Comparison of ENCODE assay signal across 10 cellular contexts in the genomic region with DNA sequence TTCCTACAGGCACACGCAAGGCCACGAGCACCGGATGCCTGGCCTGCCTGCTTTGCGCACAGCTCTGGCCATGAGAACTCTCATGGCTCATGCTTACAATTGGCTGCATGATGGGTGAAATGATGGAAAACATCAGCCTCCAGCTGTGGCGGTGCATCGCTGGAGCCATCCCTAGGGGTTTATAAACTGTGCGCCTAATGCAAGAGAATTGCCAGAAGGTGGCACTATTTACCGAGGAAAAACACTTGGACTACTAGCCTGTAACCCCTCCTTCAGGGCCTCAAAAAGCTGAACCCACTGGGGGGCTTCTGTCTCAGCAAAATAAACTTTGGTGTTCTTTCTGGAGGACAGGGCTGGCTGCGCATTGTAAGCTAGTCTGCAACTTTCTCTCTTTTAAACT. TPM values are rescaled to one million over a fixed set of nuclear protein-coding genes. Genes with fewer than 3 reads are reported as not detected.
DNase-seq lines count a peak whose midpoint lies in the region; ATAC-seq and TF ChIP-seq lines count a peak whose summit lies in the region.
"Had no signal": no experiment of that assay in that cellular context is flagged by ENCODE, and none has a peak within 500 bp of the region (broad histone marks: within the 10 kb centered on the region; RNA-seq: fewer than 3 reads in every experiment).

No MANE protein-coding gene starts in this region.

- peaks cover 0 to 13% (median 0%) of the 10 kb centered on the region in 3 donors for H3K36me3 ChIP-seq in Peyer's patch

- H3K9me3 ChIP-seq in Peyer's patch: no peaks in the 10 kb centered on the region
- H3K9me3 ChIP-seq: mucosa of descending colon had no signal

- no peak overlapping the region for H3K27ac ChIP-seq in Peyer's patch

- no peaks in the 10 kb centered on the region for H3K4me1 ChIP-seq in Peyer's patch

- no peak for TF ChIP-seq POLR2A in Peyer's patch (IDR thresholded peaks at IDR 0.05)

- no peaks in the 10 kb centered on the region for H3K27me3 ChIP-seq in Peyer's patch

- H3K4me3 ChIP-seq in epithelial cell of esophagus (ENCODE audit: low read length): no peak overlapping the region
- no peak overlapping the region for H3K4me3 ChIP-seq in Peyer's patch
- H3K4me3 ChIP-seq: mucosa of descending colon had no signal

- ATAC-seq in HG03439 (IDR thresholded peaks at IDR 0.05; ENCODE audit: unreplicated experiment): no peak
- ATAC-seq: mucosa of descending colon had no signal

- DNase-seq in NCI-H526 (lab: John Stamatoyannopoulos, UW): peak; percentile 0 to 51
- no peak for DNase-seq in NCI-H526 treated with DMSO at 0.1 percent for 48 hours (lab: John Stamatoyannopoulos, UW)
- DNase-seq in NCI-H748 (lab: John Stamatoyannopoulos, UW; ENCODE audit: unreplicated experiment): peak; percentile 31
- DNase-seq in epithelial cell of esophagus (ENCODE audit: low read depth): peak; percentile 20
- DNase-seq in retina: peak; percentile 33
- no peak for DNase-seq in stimulated activated CD4-positive, alpha-beta T cell treated with anti-CD3 and anti-CD28 coated beads, Interleukin-4, amount 100 ng/mL, for 1 hour
- DNase-seq in Peyer's patch: no peak
- DNase-seq: activated B cell treated with CpG ODN at 0.5 μM for 24 hours had no signal

- TF ChIP-seq CTCF in epithelial cell of esophagus (IDR thresholded peaks at IDR 0.05; ENCODE audit: insufficient read depth, low read depth, low read length, missing control alignments): peak; percentile 38
- peak in 3 of 6 experiments; percentile 26 to 36 (median 28) for TF ChIP-seq CTCF in Peyer's patch (IDR thresholded peaks at IDR 0.05)

RNA-seq across cellular contexts. Expression of gene PHKA2, which starts 51.9 kb away (rescaled TPM):
- 10 to 100 TPM; 34.3 to 98.1 (median 63.7) TPM for total RNA-seq in Peyer's patch

Comparison
In these comparisons a context has a peak if more than half of its experiments do, and no peak if none do; other contexts are left out.
1. DNase-seq: peak in NCI-H526 (2 of 2), NCI-H748 (single experiment), epithelial cell of esophagus (single experiment) and retina (single experiment); none in NCI-H526 treated with DMSO at 0.1 percent for 48 hours (single experiment), stimulated activated CD4-positive, alpha-beta T cell treated with anti-CD3 and anti-CD28 coated beads, Interleukin-4, amount 100 ng/mL, for 1 hour (single experiment) and Peyer's patch (0 of 3).